Comparison of ENCODE assay signal across 9 cellular contexts in the genomic region with DNA sequence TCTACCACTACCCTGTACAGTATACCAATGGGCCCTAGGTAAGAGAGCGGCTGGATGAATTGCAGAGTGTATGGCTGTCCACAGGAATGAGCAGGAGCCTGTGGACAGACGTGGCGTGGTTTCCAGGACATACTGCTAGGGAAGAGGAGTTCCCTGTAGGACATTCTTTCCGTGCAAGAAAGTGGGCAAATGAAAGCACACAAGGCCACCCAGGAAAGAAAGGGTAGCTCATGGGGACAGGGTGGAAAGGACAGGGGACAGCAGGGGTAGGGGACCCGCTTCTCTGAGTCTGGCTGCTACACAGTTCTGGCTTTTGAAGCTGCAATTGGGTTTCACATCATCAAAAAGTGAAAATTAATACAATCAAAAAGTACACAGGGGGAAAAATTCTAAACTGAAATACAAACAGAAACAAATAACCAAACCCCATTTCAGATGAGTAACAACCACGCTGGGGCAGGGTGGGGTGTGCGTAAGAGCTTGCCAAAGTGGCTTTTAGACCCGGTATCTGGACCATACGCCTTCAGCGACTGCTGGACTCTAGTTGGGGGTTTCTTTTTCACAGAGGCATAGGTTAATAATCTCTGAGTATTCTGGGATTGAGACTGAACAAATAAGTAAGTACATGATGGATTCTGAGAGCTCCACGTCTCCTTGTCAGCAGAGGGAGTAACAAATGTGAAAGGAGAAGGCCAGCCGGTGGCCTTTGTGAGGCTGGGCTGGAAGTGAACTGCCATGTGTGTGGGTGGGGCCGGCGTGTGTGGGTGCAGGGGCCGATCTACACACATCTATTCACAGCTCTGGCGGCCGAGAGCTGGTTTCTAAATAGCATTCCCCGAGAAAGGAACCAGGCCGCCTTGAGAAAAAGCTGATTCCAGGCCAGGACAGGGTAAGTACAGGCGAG.
DNase-seq lines count a peak whose midpoint lies in the region; ATAC-seq and TF ChIP-seq lines count a peak whose summit lies in the region.
"Had no signal": no experiment of that assay in that cellular context is flagged by ENCODE, and none has a peak within 500 bp of the region (broad histone marks: within the 10 kb centered on the region; RNA-seq: fewer than 3 reads in every experiment).

No MANE protein-coding gene starts in this region.

- TF ChIP-seq CTCF in PC-3 (conservative IDR thresholded peaks at IDR 0.05; ENCODE audit: low read depth, low read length), result no peak

- H3K27ac ChIP-seq in cingulate gyrus (ENCODE audit: low read depth, low read length), result peak overlapping the region; percentile 39
- no peak overlapping the region for H3K27ac ChIP-seq in PC-3 (ENCODE audit: low read length)
- H3K27ac ChIP-seq: SJCRH30 had no signal

- H3K9me3 ChIP-seq in PC-3 (ENCODE audit: low read length), result no peaks in the 10 kb centered on the region

- H3K79me2 ChIP-seq in PC-3 (ENCODE audit: low read length), result peaks cover 28% of the 10 kb centered on the region

- H4K20me1 ChIP-seq in PC-3 (ENCODE audit: low read length), result no peaks in the 10 kb centered on the region

- no peak overlapping the region for H3K4me3 ChIP-seq in PC-3 (ENCODE audit: low read length)
- H3K4me3 ChIP-seq: SJCRH30 had no signal

- H3K27me3 ChIP-seq in PC-3 (ENCODE audit: low read length), result no peaks in the 10 kb centered on the region
- H3K27me3 ChIP-seq: SJCRH30 had no signal

- H3K36me3 ChIP-seq in PC-3 (ENCODE audit: low read depth, low read length), result no peaks in the 10 kb centered on the region
- H3K36me3 ChIP-seq: SJCRH30 had no signal

- no peaks in the 10 kb centered on the region for H3K9me2 ChIP-seq in PC-3 (replicated peaks; ENCODE audit: low read length)

- intact Hi-C loops in PC-3 (cut with micrococcal nuclease), result no loop called here

- POLR2A ChIA-PET in PC-3 (lab: Charles Lee; ENCODE audit: unreplicated experiment), result interaction anchor here (0.6 kb wide), 1 partner anchor 88 kb away, joined by 3 read pairs; no protein-coding TSS in a partner anchor

- no peak overlapping the region for H2AFZ ChIP-seq in PC-3 (ENCODE audit: low read length)

- no peak overlapping the region for H3K9ac ChIP-seq in PC-3 (ENCODE audit: low read length)

- H3K4me2 ChIP-seq in PC-3 (ENCODE audit: low read length), result no peak overlapping the region

- CTCF ChIA-PET in PC-3 (lab: Charles Lee), result no interaction called here

- H3F3A ChIP-seq in PC-3 (ENCODE audit: low read length, unreplicated experiment), result no peaks in the 10 kb centered on the region

- peaks cover 9% of the 10 kb centered on the region for H3K4me1 ChIP-seq in PC-3 (ENCODE audit: insufficient read depth, low read length)

- DNase-seq in OCI-M1 (lab: John Stamatoyannopoulos, UW), result peak; percentile 51
- DNase-seq in medulla oblongata (ENCODE audit: extremely low spot score), result peak; percentile 72
- DNase-seq in superior temporal gyrus (ENCODE audit: extremely low spot score), result peak; percentile 76
- DNase-seq in PC-3, result no peak
- no peak for DNase-seq in dermis blood vessel endothelial cell
- no peak for DNase-seq in NCI-H446 (lab: John Stamatoyannopoulos, UW)
- DNase-seq: SJCRH30 had no signal

- no peak for ATAC-seq in PC-3
- no peak for ATAC-seq in HG03175 (IDR thresholded peaks at IDR 0.05; ENCODE audit: unreplicated experiment)

- BruUV-seq in PC-3 (replicated peaks; lab: Mats Ljungman, UMichigan), result no TSS peak

Comparison
In these comparisons a context has a peak if more than half of its experiments do, and no peak if none do; other contexts are left out.
1. DNase-seq: peak in OCI-M1 (single experiment), medulla oblongata (single experiment) and superior temporal gyrus (single experiment); none in PC-3 (single experiment), dermis blood vessel endothelial cell (single experiment) and NCI-H446 (0 of 2).